8 cellular contexts compared by ENCODE assay signal in the genomic region with DNA sequence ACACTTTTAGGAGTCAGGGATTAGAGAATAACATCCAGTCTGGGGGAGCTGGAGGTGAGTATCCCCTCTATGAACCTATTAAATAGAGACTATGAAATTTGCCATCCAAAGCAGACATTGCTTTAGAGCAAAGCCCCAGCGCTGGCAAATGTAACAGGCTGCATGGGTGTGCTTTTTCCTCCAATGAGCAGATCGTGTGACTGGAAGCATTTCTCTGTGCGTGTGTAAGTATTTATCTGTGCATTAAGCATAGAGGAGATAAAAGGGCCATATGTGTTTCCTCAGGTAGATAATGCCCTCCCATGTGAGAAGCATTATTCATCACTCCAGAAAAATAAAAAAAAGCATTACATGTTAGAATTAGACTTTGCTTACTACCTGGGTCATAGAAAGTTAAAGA. TPM values are rescaled to one million over a fixed set of nuclear protein-coding genes. Genes with fewer than 3 reads are reported as not detected.
DNase-seq lines count a peak whose midpoint lies in the region; ATAC-seq and TF ChIP-seq lines count a peak whose summit lies in the region.

No MANE protein-coding gene starts in this region.

- H3K9ac ChIP-seq in trophoblast cell (ENCODE audit: low read length) = no peak overlapping the region

- H3K27me3 ChIP-seq in trophoblast cell (ENCODE audit: insufficient read depth, low read length) = no peaks in the 10 kb centered on the region

- H2BK12ac ChIP-seq in trophoblast cell (ENCODE audit: low read length) = no peak overlapping the region

- H3K36me3 Mint-ChIP-seq in activated CD8-positive, alpha-beta T cell treated with anti-CD3 and anti-CD28 coated beads for 36 hours (ENCODE audit: low read depth) = peaks cover 3% of the 10 kb centered on the region

- H4K12ac ChIP-seq in trophoblast cell (ENCODE audit: low read depth, low read length) = no peak overlapping the region

- peak overlapping the region; percentile 74 for H3K4me3 Mint-ChIP-seq in activated CD8-positive, alpha-beta T cell treated with anti-CD3 and anti-CD28 coated beads for 36 hours

- intact Hi-C loops in activated CD8-positive, alpha-beta T cell treated with anti-CD3 and anti-CD28 coated beads for 36 hours (cut with micrococcal nuclease) = no loop called here

- no peak overlapping the region for H4K8ac ChIP-seq in trophoblast cell (ENCODE audit: low read depth, low read length)

- no peak for TF ChIP-seq CTCF in activated CD8-positive, alpha-beta T cell treated with anti-CD3 and anti-CD28 coated beads for 36 hours (IDR thresholded peaks at IDR 0.05)
- no peak for TF ChIP-seq CTCF in GM20000 (IDR thresholded peaks at IDR 0.05; ENCODE audit: extremely low read depth, missing control alignments)

- H3K4me2 ChIP-seq in trophoblast cell (ENCODE audit: low read length) = no peak overlapping the region

- H3K14ac ChIP-seq in trophoblast cell (ENCODE audit: low read length) = no peak overlapping the region

- POLR2A ChIA-PET in activated CD8-positive, alpha-beta T cell treated with anti-CD3 and anti-CD28 coated beads for 36 hours (lab: Charles Lee) = no interaction called here

- no peak overlapping the region for H2AFZ ChIP-seq in trophoblast cell (ENCODE audit: insufficient read depth, low read length, poor library complexity)

- ATAC-seq in GM19043 (IDR thresholded peaks at IDR 0.05; ENCODE audit: low read depth, unreplicated experiment) = peak; percentile 6
- ATAC-seq in HG02973 (IDR thresholded peaks at IDR 0.05; ENCODE audit: unreplicated experiment) = peak; percentile 3
- no peak for ATAC-seq in activated CD8-positive, alpha-beta T cell treated with anti-CD3 and anti-CD28 coated beads for 36 hours

- no peak overlapping the region for H3K4me3 ChIP-seq in trophoblast cell (ENCODE audit: low read depth, low read length)

- no peak overlapping the region for H2BK120ac ChIP-seq in trophoblast cell (ENCODE audit: insufficient read depth, low read length, poor library complexity)

- CTCF ChIA-PET in activated CD8-positive, alpha-beta T cell treated with anti-CD3 and anti-CD28 coated beads for 36 hours (lab: Charles Lee) = interaction anchor here (1.2 to 1.7 kb wide), 3 partner anchors 15 to 59 kb away, joined by 3 to 6 read pairs (median 3); no protein-coding TSS in a partner anchor

- H3K27ac ChIP-seq in trophoblast cell (ENCODE audit: low read depth, low read length) = no peak overlapping the region

- peak; percentile 8 for DNase-seq in activated CD8-positive, alpha-beta T cell treated with anti-CD3 and anti-CD28 coated beads for 36 hours
- DNase-seq in medulla oblongata (ENCODE audit: extremely low spot score) = peak; percentile 8
- no peak for DNase-seq in trophoblast cell
- no peak for DNase-seq in GM20000 (ENCODE audit: low spot score)
- DNase-seq in NAMALWA (ENCODE audit: low spot score) = no peak
- DNase-seq in stimulated activated CD4-positive, alpha-beta T cell treated with anti-CD3 and anti-CD28 coated beads, Interleukin-2, amount 100 ng/mL, for 48 hours = no peak

- peak overlapping the region; percentile 83 for H3K27ac Mint-ChIP-seq in activated CD8-positive, alpha-beta T cell treated with anti-CD3 and anti-CD28 coated beads for 36 hours

- H3K9me3 ChIP-seq in trophoblast cell (ENCODE audit: insufficient read depth, low read depth, low read length) = no peaks in the 10 kb centered on the region

- H2BK5ac ChIP-seq in trophoblast cell (ENCODE audit: low read depth, low read length, poor library complexity) = no peak overlapping the region

- H2AK5ac ChIP-seq in trophoblast cell (ENCODE audit: low read length) = no peak overlapping the region

- H3K27me3 Mint-ChIP-seq in activated CD8-positive, alpha-beta T cell treated with anti-CD3 and anti-CD28 coated beads for 36 hours = no peaks in the 10 kb centered on the region

- no peak overlapping the region for H3K18ac ChIP-seq in trophoblast cell (ENCODE audit: low read length)

- H3K79me1 ChIP-seq in trophoblast cell (ENCODE audit: low read length) = no peaks in the 10 kb centered on the region

- no peaks in the 10 kb centered on the region for H3K79me2 ChIP-seq in trophoblast cell (ENCODE audit: control insufficient read depth, insufficient read depth, low read length, poor library complexity)

- peaks cover 37% of the 10 kb centered on the region for H3K4me1 Mint-ChIP-seq in activated CD8-positive, alpha-beta T cell treated with anti-CD3 and anti-CD28 coated beads for 36 hours (ENCODE audit: low read depth)

- no CpG with 5 or more reads among the region's 3 CpGs for WGBS in trophoblast cell (ENCODE audit: extremely low coverage, insufficient coverage, insufficient read length)

- H3K9me3 Mint-ChIP-seq in activated CD8-positive, alpha-beta T cell treated with anti-CD3 and anti-CD28 coated beads for 36 hours = no peaks in the 10 kb centered on the region

- no peak overlapping the region for H3K23ac ChIP-seq in trophoblast cell (ENCODE audit: low read length)

- no peak overlapping the region for H3K4ac ChIP-seq in trophoblast cell (ENCODE audit: low read depth, low read length)

- H3K4me1 ChIP-seq in trophoblast cell (ENCODE audit: control insufficient read depth in 1 of 2, insufficient read depth in 2 of 2, low read length in 2 of 2) = no peaks in the 10 kb centered on the region

- H3K36me3 ChIP-seq in trophoblast cell (ENCODE audit: control insufficient read depth in 1 of 2, insufficient read depth in 2 of 2, low read length in 2 of 2) = no peaks in the 10 kb centered on the region

- no peak overlapping the region for H4K91ac ChIP-seq in trophoblast cell (ENCODE audit: low read depth, low read length)

RNA-seq across cellular contexts. Expression of a gene that starts 0.9 kb away (rescaled TPM):
- total RNA-seq in activated CD8-positive, alpha-beta T cell treated with anti-CD3 and anti-CD28 coated beads for 36 hours = 1 to 10 TPM; 2.8 to 4.4 TPM
- 0.52 and 1.1 TPM in 2 replicates for polyA plus RNA-seq in trophoblast cell (2013)

RNA-seq across cellular contexts. Expression of a gene that starts 52.2 kb away (rescaled TPM):
- 1 to 10 TPM; 3.8 to 4.1 TPM for total RNA-seq in activated CD8-positive, alpha-beta T cell treated with anti-CD3 and anti-CD28 coated beads for 36 hours
- polyA plus RNA-seq in trophoblast cell (2013) = 5.6 and 5.7 TPM in 2 replicates

RNA-seq across cellular contexts. Expression of a gene that starts 55.1 kb away (rescaled TPM):
- 1 to 10 TPM; 5.7 to 6.1 TPM for total RNA-seq in activated CD8-positive, alpha-beta T cell treated with anti-CD3 and anti-CD28 coated beads for 36 hours
- polyA plus RNA-seq in trophoblast cell (2013) = 7.3 and 7.5 TPM in 2 replicates

Comparison
In these comparisons a context has a peak if more than half of its experiments do, and no peak if none do; other contexts are left out.
1. DNase-seq: peak in activated CD8-positive, alpha-beta T cell treated with anti-CD3 and anti-CD28 coated beads for 36 hours (single experiment) and medulla oblongata (single experiment); none in trophoblast cell (0 of 2), GM20000 (single experiment), NAMALWA (single experiment) and stimulated activated CD4-positive, alpha-beta T cell treated with anti-CD3 and anti-CD28 coated beads, Interleukin-2, amount 100 ng/mL, for 48 hours (0 of 2).